35 cellular contexts compared by ENCODE assay signal in genomic region chr9:3446313-3446712, GRCh38.
"Had no signal": no experiment of that assay in that cellular context is flagged by ENCODE, and none has a peak within 500 bp of the region (broad histone marks: within the 10 kb centered on the region; RNA-seq: fewer than 3 reads in every experiment).

No MANE protein-coding gene starts in this region.

- H3K4me3 ChIP-seq: breast epithelium, pancreas, psoas muscle, sigmoid colon, stomach, thyroid gland, upper lobe of left lung had no signal

- H3K27me3 Mint-ChIP-seq: activated naive CD4-positive, alpha-beta T cell treated with anti-CD3 and anti-CD28 coated beads, Interleukin-2, amount 10 ng/mL, durations not matched to agents 7 days and 5 days; activated naive CD8-positive, alpha-beta T cell treated with anti-CD3 and anti-CD28 coated beads, Interleukin-2, amount 10 ng/mL, durations not matched to agents 7 days and 5 days; central memory CD8-positive, alpha-beta T cell; natural killer cell treated with Interleukin-12 subunit alpha and Interleukin-12 subunit beta and Interleukin-15 and Interleukin-18, amount 100 ng/mL, for 72 hours; stimulated activated memory B cell treated with anti-CD40 and anti-IgM and Interleukin-4, amounts not matched to agents 10 μg/mL and 1 μg/mL and 100 μg/mL, for 72 hours; T-helper 17 cell had no signal

- FAIRE-seq: colon, pancreas, small intestine had no signal

- H3K4me3 Mint-ChIP-seq: activated naive CD4-positive, alpha-beta T cell treated with anti-CD3 and anti-CD28 coated beads, Interleukin-2, amount 10 ng/mL, durations not matched to agents 7 days and 5 days; activated naive CD8-positive, alpha-beta T cell treated with anti-CD3 and anti-CD28 coated beads, Interleukin-2, amount 10 ng/mL, durations not matched to agents 7 days and 5 days; activated T-helper 1 cell treated with anti-CD3 and anti-CD28 coated beads, Interleukin-12 subunit alpha, Interleukin-12 subunit beta, Interleukin-2, Interleukin-4 antibody, amounts not matched to agents 30 ng/mL and 10 ng/mL and 1 ng/mL, durations not matched to agents 14 hours and 24 hours and 36 hours; central memory CD8-positive, alpha-beta T cell; immature natural killer cell; natural killer cell treated with Interleukin-12 subunit alpha and Interleukin-12 subunit beta and Interleukin-15 and Interleukin-18, amount 100 ng/mL, for 72 hours; stimulated activated memory B cell treated with anti-CD40 and anti-IgM and Interleukin-4, amounts not matched to agents 10 μg/mL and 1 μg/mL and 100 μg/mL, for 72 hours; T-helper 17 cell had no signal

- H3K27ac Mint-ChIP-seq: activated naive CD4-positive, alpha-beta T cell treated with anti-CD3 and anti-CD28 coated beads, Interleukin-2, amount 10 ng/mL, durations not matched to agents 7 days and 5 days; activated naive CD8-positive, alpha-beta T cell treated with anti-CD3 and anti-CD28 coated beads, Interleukin-2, amount 10 ng/mL, durations not matched to agents 7 days and 5 days; activated T-helper 1 cell treated with anti-CD3 and anti-CD28 coated beads, Interleukin-12 subunit alpha, Interleukin-12 subunit beta, Interleukin-2, Interleukin-4 antibody, amounts not matched to agents 30 ng/mL and 10 ng/mL and 1 ng/mL, durations not matched to agents 14 hours and 24 hours and 36 hours; immature natural killer cell; natural killer cell treated with Interleukin-12 subunit alpha and Interleukin-12 subunit beta and Interleukin-15 and Interleukin-18, amount 100 ng/mL, for 72 hours; stimulated activated memory B cell treated with anti-CD40 and anti-IgM and Interleukin-4, amounts not matched to agents 10 μg/mL and 1 μg/mL and 100 μg/mL, for 72 hours had no signal

- H3K36me3 Mint-ChIP-seq: activated naive CD4-positive, alpha-beta T cell treated with anti-CD3 and anti-CD28 coated beads, Interleukin-2, amount 10 ng/mL, durations not matched to agents 7 days and 5 days; activated naive CD8-positive, alpha-beta T cell treated with anti-CD3 and anti-CD28 coated beads, Interleukin-2, amount 10 ng/mL, durations not matched to agents 7 days and 5 days; natural killer cell treated with Interleukin-12 subunit alpha and Interleukin-12 subunit beta and Interleukin-15 and Interleukin-18, amount 100 ng/mL, for 72 hours had no signal

- H3K4me1 Mint-ChIP-seq: activated naive CD4-positive, alpha-beta T cell treated with anti-CD3 and anti-CD28 coated beads, Interleukin-2, amount 10 ng/mL, durations not matched to agents 7 days and 5 days; activated naive CD8-positive, alpha-beta T cell treated with anti-CD3 and anti-CD28 coated beads, Interleukin-2, amount 10 ng/mL, durations not matched to agents 7 days and 5 days had no signal

- DNase-seq: activated CD4-positive, alpha-beta T cell treated with anti-CD3 and anti-CD28 coated beads for 48 hours; activated CD4-positive, alpha-beta T cell treated with anti-CD3 and anti-CD28 coated beads, Interleukin-2, amount 50 U/mL, for 48 hours; activated CD8-positive, alpha-beta memory T cell treated with anti-CD3 and anti-CD28 coated beads for 24 hours; activated CD8-positive, alpha-beta memory T cell treated with anti-CD3 and anti-CD28 coated beads, Interleukin-2, amount 50 U/mL, for 4 hours; activated gamma-delta T cell; activated naive CD4-positive, alpha-beta T cell treated with anti-CD3 and anti-CD28 coated beads, Interleukin-2, amount 10 ng/mL, durations not matched to agents 7 days and 5 days; activated naive CD8-positive, alpha-beta T cell treated with anti-CD3 and anti-CD28 coated beads, Interleukin-2, amount 10 ng/mL, durations not matched to agents 7 days and 5 days; activated T-cell treated with anti-CD3 and anti-CD28 coated beads, Interleukin-2, amount 50 U/mL, for 1 hour; amygdala; dermis blood vessel endothelial cell; effector CD4-positive, alpha-beta T cell; foreskin fibroblast; head of caudate nucleus; hypothalamus; immature natural killer cell; pancreas; psoas muscle; sigmoid colon; small intestine; stimulated activated CD4-positive, alpha-beta T cell treated with anti-CD3 and anti-CD28 coated beads, Interleukin-1b, Interleukin-23, amount 100 ng/mL, for 48 hours; stimulated activated CD4-positive, alpha-beta T cell treated with anti-CD3 and anti-CD28 coated beads, Interleukin-4, amount 100 ng/mL, for 4 hours; stimulated activated CD8-positive, alpha-beta memory T cell treated with anti-CD3 and anti-CD28 coated beads, Interleukin-4, amount 100 ng/mL, for 48 hours; stomach; T-helper 17 cell; T1000; thyroid gland; upper lobe of left lung; WERI-Rb-1 had no signal

- H3K9me3 Mint-ChIP-seq: activated naive CD4-positive, alpha-beta T cell treated with anti-CD3 and anti-CD28 coated beads, Interleukin-2, amount 10 ng/mL, durations not matched to agents 7 days and 5 days; activated naive CD8-positive, alpha-beta T cell treated with anti-CD3 and anti-CD28 coated beads, Interleukin-2, amount 10 ng/mL, durations not matched to agents 7 days and 5 days; activated T-helper 1 cell treated with anti-CD3 and anti-CD28 coated beads, Interleukin-12 subunit alpha, Interleukin-12 subunit beta, Interleukin-2, Interleukin-4 antibody, amounts not matched to agents 30 ng/mL and 10 ng/mL and 1 ng/mL, durations not matched to agents 14 hours and 24 hours and 36 hours; central memory CD8-positive, alpha-beta T cell; immature natural killer cell; natural killer cell treated with Interleukin-12 subunit alpha and Interleukin-12 subunit beta and Interleukin-15 and Interleukin-18, amount 100 ng/mL, for 72 hours had no signal

- ATAC-seq: activated CD4-positive, CD25-positive, alpha-beta regulatory T cell treated with anti-CD3 and anti-CD28 coated beads, Interleukin-2, amount 50 U/mL, for 24 hours; natural killer cell treated with Interleukin-12 subunit alpha and Interleukin-12 subunit beta and Interleukin-15 and Interleukin-18, amount 100 ng/mL, for 72 hours; pancreas; psoas muscle; stimulated activated memory B cell treated with anti-CD40 and anti-IgM and Interleukin-4, amounts not matched to agents 10 μg/mL and 1 μg/mL and 100 μg/mL, for 72 hours; T-helper 17 cell had no signal
